ENCODE assay signal across 1 cellular context in genomic region chr17:43338886-43339516, GRCh38.
TF ChIP-seq lines count a peak whose summit lies in the region.

No MANE protein-coding gene starts in this region.

TF ChIP-seq in HepG2, 621 proteins besides CTCF, POLR2A, EP300 and RAD21 (continued from another document):
- TF ChIP-seq PAXIP1 (CRISPR knock-in tag; conservative IDR thresholded peaks at IDR 0.05), result no peak
- TF ChIP-seq GPN1 (CRISPR knock-in tag; IDR thresholded peaks at IDR 0.05; ENCODE audit: borderline replicate concordance), result no peak
- TF ChIP-seq LCORL (IDR thresholded peaks at IDR 0.05), result no peak
- no peak for TF ChIP-seq LCORL (CRISPR knock-in tag; IDR thresholded peaks at IDR 0.05)
- no peak for TF ChIP-seq ZNF282 (IDR thresholded peaks at IDR 0.05; ENCODE audit: partially characterized antibody)
- no peak for TF ChIP-seq ZNF136 (CRISPR knock-in tag; IDR thresholded peaks at IDR 0.05; ENCODE audit: low read depth)
- no peak for TF ChIP-seq GMEB1 (CRISPR knock-in tag; IDR thresholded peaks at IDR 0.05; ENCODE audit: borderline replicate concordance)
- peak; percentile 76 for TF ChIP-seq SMC3 (IDR thresholded peaks at IDR 0.05; ENCODE audit: low read length)
- no peak for TF ChIP-seq ZNF17 (CRISPR knock-in tag; IDR thresholded peaks at IDR 0.05)
- peak; percentile 16; the same call in 1 of the 2 replicates for TF ChIP-seq SALL1 (CRISPR knock-in tag; IDR thresholded peaks at IDR 0.05)
- no peak for TF ChIP-seq ZNF556 (CRISPR knock-in tag; IDR thresholded peaks at IDR 0.05; ENCODE audit: borderline replicate concordance)
- no peak for TF ChIP-seq HBP1 (CRISPR knock-in tag; IDR thresholded peaks at IDR 0.05; ENCODE audit: low read depth)
- no peak for TF ChIP-seq ZSCAN30 (CRISPR knock-in tag; IDR thresholded peaks at IDR 0.05)
- TF ChIP-seq HMGXB4 (CRISPR knock-in tag; IDR thresholded peaks at IDR 0.05; ENCODE audit: borderline replicate concordance in 1 of 2, low read depth in 1 of 2), result no peak; a peak in 1 of 4 replicates
- TF ChIP-seq AGO2 (optimal IDR thresholded peaks at IDR 0.05; ENCODE audit: low read depth, low read length), result no peak
- peak; percentile 67; the same call in 1 of the 2 replicates for TF ChIP-seq ZBTB33 (CRISPR knock-in tag; IDR thresholded peaks at IDR 0.05)
- TF ChIP-seq ELF1 (CRISPR knock-in tag; IDR thresholded peaks at IDR 0.05), result no peak
- no peak for TF ChIP-seq SAP130 (CRISPR knock-in tag; IDR thresholded peaks at IDR 0.05; ENCODE audit: low read depth)
- no peak for TF ChIP-seq ZNF235 (CRISPR knock-in tag; IDR thresholded peaks at IDR 0.05; ENCODE audit: borderline replicate concordance)
- TF ChIP-seq HOXA7 (CRISPR knock-in tag; IDR thresholded peaks at IDR 0.05), result no peak
- no peak for TF ChIP-seq FOXO1 (CRISPR knock-in tag; IDR thresholded peaks at IDR 0.05)
- TF ChIP-seq E2F5 (CRISPR knock-in tag; conservative IDR thresholded peaks at IDR 0.05), result no peak
- no peak for TF ChIP-seq ZNF253 (CRISPR knock-in tag; IDR thresholded peaks at IDR 0.05; ENCODE audit: borderline replicate concordance)
- 0 out of 2 replicates have a peak, but pooled peaks have one; percentile 52 for TF ChIP-seq ZBTB38 (CRISPR knock-in tag; IDR thresholded peaks at IDR 0.05)
TF ChIP-seq in HepG2: peak in this region for 9.
